1 cellular context compared by ENCODE assay signal in the genomic region with DNA sequence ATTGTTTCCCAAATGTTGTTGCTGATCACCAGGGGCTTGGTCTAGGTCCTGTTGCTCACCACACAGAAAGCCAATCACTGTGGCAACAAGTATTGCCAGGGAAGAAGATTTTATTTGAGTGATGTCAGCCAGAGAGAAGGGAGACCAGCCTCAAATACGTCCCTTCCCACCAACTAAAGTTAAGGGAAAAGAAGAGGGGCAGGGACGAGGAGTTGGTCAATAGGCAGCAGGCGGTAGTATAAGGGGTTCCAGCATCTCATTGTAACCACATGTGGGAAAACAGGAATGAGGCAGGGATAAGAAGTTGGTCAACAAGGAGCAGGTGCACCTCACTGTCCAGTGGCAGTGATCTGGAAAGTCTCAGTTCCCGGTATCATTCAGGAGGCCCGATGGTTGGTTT.
TF ChIP-seq lines count a peak whose summit lies in the region.

No MANE protein-coding gene starts in this region.

TF ChIP-seq in SK-N-SH treated with all-trans-retinoic acid at 6 μM for 48 hours, 23 proteins besides CTCF, POLR2A, EP300 and RAD21 (continued from another document):
- TF ChIP-seq BACH2 (CRISPR knock-in tag; IDR thresholded peaks at IDR 0.05; ENCODE audit: borderline replicate concordance): no peak
- TF ChIP-seq ARNTL (CRISPR knock-in tag; IDR thresholded peaks at IDR 0.05; ENCODE audit: borderline replicate concordance, low read depth): no peak
- no peak for TF ChIP-seq ESRRG (CRISPR knock-in tag; IDR thresholded peaks at IDR 0.05)
- TF ChIP-seq ZFP3 (CRISPR knock-in tag; IDR thresholded peaks at IDR 0.05): no peak
